30 cellular contexts compared by ENCODE assay signal in the genomic region with DNA sequence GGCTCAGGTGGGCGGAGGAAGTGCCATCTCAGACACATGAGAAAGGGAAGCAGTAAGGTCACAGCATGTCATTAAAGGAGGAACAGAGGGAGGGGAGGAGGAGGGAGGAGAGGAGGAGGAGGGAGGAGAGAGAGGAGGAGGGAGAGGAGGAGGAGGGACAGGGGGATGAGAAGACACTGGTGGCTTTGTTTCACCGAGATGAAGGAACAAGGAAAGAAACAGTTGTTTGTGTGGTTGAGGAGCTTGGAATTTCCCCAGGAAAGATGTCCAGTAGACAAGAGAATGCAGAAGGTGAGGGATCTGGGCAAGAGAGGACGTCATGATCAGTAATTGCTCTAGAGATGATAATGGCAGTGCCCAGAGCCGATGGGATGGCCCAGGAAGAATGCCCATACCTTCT.
"Had no signal": no experiment of that assay in that cellular context is flagged by ENCODE, and none has a peak within 500 bp of the region (broad histone marks: within the 10 kb centered on the region; RNA-seq: fewer than 3 reads in every experiment).

No MANE protein-coding gene starts in this region.

- ATAC-seq: activated CD8-positive, alpha-beta memory T cell treated with anti-CD3 and anti-CD28 coated beads, Interleukin-2, amount 10 ng/mL, durations not matched to agents 7 days and 5 days; Panc1 had no signal

- H3K27ac Mint-ChIP-seq: activated B cell treated with CpG ODN at 0.5 μM for 24 hours; activated CD4-positive, alpha-beta T cell treated with anti-CD3 and anti-CD28 coated beads, Interleukin-2, amount 10 ng/mL, durations not matched to agents 24 days and 14 days; activated CD8-positive, alpha-beta memory T cell treated with anti-CD3 and anti-CD28 coated beads, Interleukin-2, amount 10 ng/mL, durations not matched to agents 7 days and 5 days; activated naive CD4-positive, alpha-beta T cell treated with anti-CD3 and anti-CD28 coated beads, Interleukin-2, amount 50 U/mL, for 24 hours; activated T-cell treated with anti-CD3 and anti-CD28 coated beads, Interleukin-2, amount 50 U/mL, for 24 hours; activated T-helper 1 cell treated with anti-CD3 and anti-CD28 coated beads, Interleukin-12 subunit alpha, Interleukin-12 subunit beta, Interleukin-2, Interleukin-4 antibody, amounts not matched to agents 30 ng/mL and 10 ng/mL and 1 ng/mL, durations not matched to agents 14 hours and 24 hours and 36 hours; IgD-negative memory B cell; T-helper 1 cell treated with Interleukin-12 subunit alpha and Interleukin-12 subunit beta and Interleukin-4 antibody, amounts not matched to agents 30 μg/mL and 1 μg/mL, for 36 hours had no signal

- H3K4me1 ChIP-seq: breast epithelium, SJCRH30 had no signal

- H3K36me3 ChIP-seq: breast epithelium, SJCRH30 had no signal

- DNase-seq: activated B cell treated with CpG ODN at 0.5 μM for 24 hours; activated CD4-positive, alpha-beta T cell treated with anti-CD3 and anti-CD28 coated beads for 1 hour; activated CD4-positive, alpha-beta T cell treated with anti-CD3 and anti-CD28 coated beads, Interleukin-2, amount 10 ng/mL, durations not matched to agents 24 days and 14 days; activated CD4-positive, alpha-beta T cell treated with anti-CD3 and anti-CD28 coated beads, Interleukin-2, amount 50 U/mL, for 48 hours; activated CD8-positive, alpha-beta memory T cell treated with anti-CD3 and anti-CD28 coated beads, Interleukin-2, amount 10 ng/mL, durations not matched to agents 7 days and 5 days; activated effector memory CD4-positive, alpha-beta T cell treated with Interleukin-2 at 50 U/mL for 16 hours; activated naive CD4-positive, alpha-beta T cell; activated T-cell treated with anti-CD3 and anti-CD28 coated beads, Interleukin-2, amount 50 U/mL, for 24 hours; aorta; central memory CD4-positive, alpha-beta T cell; NCI-H1105; NCI-H1436 treated with DMSO at 0.1 percent for 48 hours; NCI-H187; NCI-H2081; NCI-H446 treated with DMSO at 0.1 percent for 48 hours; NCI-H526; NCI-H774; Right ventricle myocardium superior; SJCRH30; SK-N-SH; SW 1271; T-helper 9 cell had no signal

- H3K9me3 ChIP-seq: SK-N-SH had no signal

- H3K4me3 Mint-ChIP-seq: activated B cell treated with CpG ODN at 0.5 μM for 24 hours; activated CD4-positive, alpha-beta T cell treated with anti-CD3 and anti-CD28 coated beads, Interleukin-2, amount 10 ng/mL, durations not matched to agents 24 days and 14 days; activated CD8-positive, alpha-beta memory T cell treated with anti-CD3 and anti-CD28 coated beads, Interleukin-2, amount 10 ng/mL, durations not matched to agents 7 days and 5 days; activated naive CD4-positive, alpha-beta T cell treated with anti-CD3 and anti-CD28 coated beads, Interleukin-2, amount 50 U/mL, for 24 hours; activated T-cell treated with anti-CD3 and anti-CD28 coated beads, Interleukin-2, amount 50 U/mL, for 24 hours; activated T-helper 1 cell treated with anti-CD3 and anti-CD28 coated beads, Interleukin-12 subunit alpha, Interleukin-12 subunit beta, Interleukin-2, Interleukin-4 antibody, amounts not matched to agents 30 ng/mL and 10 ng/mL and 1 ng/mL, durations not matched to agents 14 hours and 24 hours and 36 hours; IgD-negative memory B cell; T-helper 1 cell treated with Interleukin-12 subunit alpha and Interleukin-12 subunit beta and Interleukin-4 antibody, amounts not matched to agents 30 μg/mL and 1 μg/mL, for 36 hours had no signal

- H3K4me1 Mint-ChIP-seq: activated B cell treated with CpG ODN at 0.5 μM for 24 hours; activated CD4-positive, alpha-beta T cell treated with anti-CD3 and anti-CD28 coated beads, Interleukin-2, amount 10 ng/mL, durations not matched to agents 24 days and 14 days; activated CD8-positive, alpha-beta memory T cell treated with anti-CD3 and anti-CD28 coated beads, Interleukin-2, amount 10 ng/mL, durations not matched to agents 7 days and 5 days; activated naive CD4-positive, alpha-beta T cell treated with anti-CD3 and anti-CD28 coated beads, Interleukin-2, amount 50 U/mL, for 24 hours; IgD-negative memory B cell had no signal

- H3K27me3 Mint-ChIP-seq: activated B cell treated with CpG ODN at 0.5 μM for 24 hours; activated CD4-positive, alpha-beta T cell treated with anti-CD3 and anti-CD28 coated beads, Interleukin-2, amount 10 ng/mL, durations not matched to agents 24 days and 14 days; activated CD8-positive, alpha-beta memory T cell treated with anti-CD3 and anti-CD28 coated beads, Interleukin-2, amount 10 ng/mL, durations not matched to agents 7 days and 5 days; activated T-cell treated with anti-CD3 and anti-CD28 coated beads, Interleukin-2, amount 50 U/mL, for 24 hours had no signal

- H3K36me3 Mint-ChIP-seq: activated CD8-positive, alpha-beta memory T cell treated with anti-CD3 and anti-CD28 coated beads, Interleukin-2, amount 10 ng/mL, durations not matched to agents 7 days and 5 days; activated naive CD4-positive, alpha-beta T cell treated with anti-CD3 and anti-CD28 coated beads, Interleukin-2, amount 50 U/mL, for 24 hours; IgD-negative memory B cell had no signal

- H3K27ac ChIP-seq: breast epithelium, KMS-11, RWPE1, SJCRH30 had no signal

- H3K4me2 ChIP-seq: KMS-11, SK-N-SH had no signal

- H3K27me3 ChIP-seq: breast epithelium had no signal

- H3K4me3 ChIP-seq: breast epithelium, SJCRH30 had no signal

- H3K9ac ChIP-seq: KMS-11, SK-N-SH had no signal

- H3K9me3 Mint-ChIP-seq: activated CD4-positive, alpha-beta T cell treated with anti-CD3 and anti-CD28 coated beads, Interleukin-2, amount 10 ng/mL, durations not matched to agents 24 days and 14 days; activated naive CD4-positive, alpha-beta T cell treated with anti-CD3 and anti-CD28 coated beads, Interleukin-2, amount 50 U/mL, for 24 hours had no signal
